28 cellular contexts compared by ENCODE assay signal in genomic region chr4:184833046-184833838, GRCh38. TPM values are rescaled to one million over a fixed set of nuclear protein-coding genes. Genes with fewer than 3 reads are reported as not detected.
A peak's percentile ranks its signal among the peaks of the same experiment; 100 is the strongest.
DNase-seq lines count a peak whose midpoint lies in the region; ATAC-seq, FAIRE-seq and TF ChIP-seq lines count a peak whose summit lies in the region.
"Had no signal": no experiment of that assay in that cellular context is flagged by ENCODE, and none has a peak within 500 bp of the region (broad histone marks: within the 10 kb centered on the region; RNA-seq: fewer than 3 reads in every experiment).

No MANE protein-coding gene starts in this region.

- H3K9me3 Mint-ChIP-seq in CD4-positive, alpha-beta memory T cell, result no peaks in the 10 kb centered on the region
- H3K9me3 Mint-ChIP-seq: activated naive CD4-positive, alpha-beta T cell treated with anti-CD3 and anti-CD28 coated beads, Interleukin-2, amount 10 ng/mL, durations not matched to agents 7 days and 5 days; endodermal cell; neural crest cell had no signal

- H3K27ac Mint-ChIP-seq in CD4-positive, alpha-beta memory T cell, result no peak overlapping the region
- H3K27ac Mint-ChIP-seq: activated naive CD4-positive, alpha-beta T cell treated with anti-CD3 and anti-CD28 coated beads, Interleukin-2, amount 10 ng/mL, durations not matched to agents 7 days and 5 days; endodermal cell had no signal

- no peak overlapping the region for H3K27ac ChIP-seq in H1 (ENCODE audit: low read depth, low read length)
- peak overlapping the region; percentile 42 to 83 (median 56) for H3K27ac ChIP-seq in upper lobe of left lung
- H3K27ac ChIP-seq in CD4-positive, alpha-beta memory T cell (ENCODE audit: low read depth, low read length), result no peak overlapping the region
- H3K27ac ChIP-seq: C4-2B, colonic mucosa, foreskin keratinocyte, heart right ventricle, parathyroid adenoma, SJCRH30 had no signal

- H3K4me3 ChIP-seq in Jurkat, Clone E6-1 (ENCODE audit: low read length), result no peak overlapping the region
- H3K4me3 ChIP-seq in H1 (ENCODE audit: extremely low read depth in 1 of 4, insufficient read depth in 2 of 4, low read depth in 3 of 4, low read length in 4 of 4), result no peak overlapping the region
- H3K4me3 ChIP-seq in upper lobe of left lung, result no peak overlapping the region
- H3K4me3 ChIP-seq in CD4-positive, alpha-beta memory T cell (ENCODE audit: low read length in 2 of 2), result no peak overlapping the region
- H3K4me3 ChIP-seq: colonic mucosa, heart right ventricle, MG63, SJCRH30, smooth muscle cell had no signal

- no peak overlapping the region for H3K4me3 Mint-ChIP-seq in CD4-positive, alpha-beta memory T cell
- H3K4me3 Mint-ChIP-seq: activated naive CD4-positive, alpha-beta T cell treated with anti-CD3 and anti-CD28 coated beads, Interleukin-2, amount 10 ng/mL, durations not matched to agents 7 days and 5 days; endodermal cell; neural crest cell had no signal

- no peaks in the 10 kb centered on the region for H3K36me3 ChIP-seq in H1 (ENCODE audit: control insufficient read depth in 2 of 4, insufficient read depth in 4 of 4, low read length in 3 of 4)
- no peaks in the 10 kb centered on the region for H3K36me3 ChIP-seq in upper lobe of left lung
- H3K36me3 ChIP-seq in CD4-positive, alpha-beta memory T cell (ENCODE audit: insufficient read depth, low read length), result no peaks in the 10 kb centered on the region
- H3K36me3 ChIP-seq: colonic mucosa, heart right ventricle, MG63, SJCRH30 had no signal

- H2AFZ ChIP-seq in H1 (ENCODE audit: low read length), result 0 out of 2 replicates have a peak overlapping the region, but pooled peaks have one; percentile 24
- H2AFZ ChIP-seq: parathyroid adenoma had no signal

- H4K5ac ChIP-seq in H1 (ENCODE audit: insufficient read length, low read depth, low read length), result no peak overlapping the region

- no peak overlapping the region for H3K4ac ChIP-seq in H1 (replicated peaks; ENCODE audit: insufficient read length, low read depth, low read length)

- H2BK12ac ChIP-seq in H1 (ENCODE audit: low read depth, low read length), result no peak overlapping the region

- no peak for FAIRE-seq in H1 (lab: Jason Lieb, UNC)
- FAIRE-seq: bronchial epithelial cell had no signal

- no peak for TF ChIP-seq CTCF in H1 (IDR thresholded peaks at IDR 0.05; ENCODE audit: control extremely low read depth in 1 of 3, insufficient read depth in 1 of 3, low read depth in 1 of 3, low read length in 3 of 3)
- no peak for TF ChIP-seq CTCF in upper lobe of left lung (IDR thresholded peaks at IDR 0.05)

- DNase-seq in Jurkat, Clone E6-1 (ENCODE audit: low read depth, low spot score), result peak; percentile 44
- DNase-seq in NOMO-1 treated with dmso at 0.1 percent for 144 hours (lab: John Stamatoyannopoulos, UW; ENCODE audit: unreplicated experiment), result peak; percentile 70
- no peak for DNase-seq in H1 (ENCODE audit: low read depth in 1 of 2, low spot score in 2 of 2)
- DNase-seq in upper lobe of left lung, result peak in 1 of 2 donors; percentile 89
- no peak for DNase-seq in DMS53 (lab: John Stamatoyannopoulos, UW)
- DNase-seq in CD4-positive, alpha-beta memory T cell, result no peak
- DNase-seq: activated CD4-positive, alpha-beta T cell treated with anti-CD3 and anti-CD28 coated beads, Interleukin-2, amount 50 U/mL, for 4 hours; activated naive CD4-positive, alpha-beta T cell treated with anti-CD3 and anti-CD28 coated beads, Interleukin-2, amount 10 ng/mL, durations not matched to agents 7 days and 5 days; amygdala; Calu3; colonic mucosa; DND-41; endodermal cell; foreskin keratinocyte; heart right ventricle; MG63; NCI-H1694; SJCRH30; substantia nigra; T-helper 1 cell had no signal

- no peak overlapping the region for H2BK20ac ChIP-seq in H1 (ENCODE audit: low read length)

- no peaks in the 10 kb centered on the region for H3K79me2 ChIP-seq in H1 (ENCODE audit: control insufficient read depth in 1 of 2, insufficient read depth in 2 of 2, low read length in 2 of 2)
- H3K79me2 ChIP-seq: parathyroid adenoma had no signal

- no peak overlapping the region for H3K23ac ChIP-seq in H1 (ENCODE audit: insufficient read length)

- no peak overlapping the region for H3K14ac ChIP-seq in H1 (ENCODE audit: insufficient read length)

- no peak overlapping the region for H2AK5ac ChIP-seq in H1 (ENCODE audit: low read depth, low read length)

- peak; percentile 79 to 93 for ATAC-seq in upper lobe of left lung (ENCODE audit: low FRiP score in 2 of 2)
- ATAC-seq in GM21529 (IDR thresholded peaks at IDR 0.05; ENCODE audit: unreplicated experiment), result no peak
- ATAC-seq: esophagus mucosa, foreskin keratinocyte, Panc1 had no signal

- H3K9me3 ChIP-seq in H1 (ENCODE audit: insufficient read depth in 2 of 2, low read depth in 1 of 2, low read length in 1 of 2) (no peaks in the 10 kb centered on the region), upper lobe of left lung (no peaks in the 10 kb centered on the region)
- no peaks in the 10 kb centered on the region for H3K9me3 ChIP-seq in CD4-positive, alpha-beta memory T cell (ENCODE audit: control insufficient read depth in 1 of 2, low read length in 2 of 2)
- H3K9me3 ChIP-seq: colonic mucosa, heart right ventricle, MG63, SJCRH30 had no signal

- H2BK15ac ChIP-seq in H1 (ENCODE audit: low read length), result no peak overlapping the region

- H3K4me1 ChIP-seq in H1 (replicated peaks in 1 of 4; ENCODE audit: control insufficient read depth in 3 of 4, insufficient read depth in 4 of 4, low read length in 3 of 4) (no peaks in the 10 kb centered on the region), upper lobe of left lung (peaks cover 0 to 6% (median 4%) of the 10 kb centered on the region in 4 donors)
- no peaks in the 10 kb centered on the region for H3K4me1 ChIP-seq in CD4-positive, alpha-beta memory T cell (ENCODE audit: insufficient read depth, low read length)
- H3K4me1 ChIP-seq: colonic mucosa, foreskin keratinocyte, parathyroid adenoma, SJCRH30 had no signal

- intact Hi-C loops in CD4-positive, alpha-beta memory T cell (cut with micrococcal nuclease), result no loop called here

- 87% methylated on average over 10 of the region's 10 CpGs; no CpG with 5 or more reads in 1 of the 2 experiments for WGBS in H1 (ENCODE audit: extremely low coverage in 1 of 2, insufficient coverage in 1 of 2, insufficient read length in 1 of 2, insufficient replicate concordance in 2 of 2, low coverage in 1 of 2, low lambda C conversion rate in 2 of 2, missing lambda C conversion rate in 1 of 2), 2 experiments
- 48 to 67% methylated on average over 9 to 10 of the region's 10 CpGs for WGBS in upper lobe of left lung, 2 donors

- H4K8ac ChIP-seq in H1 (ENCODE audit: extremely low read depth, insufficient read depth, low read length), result no peak overlapping the region

- H3K4me1 Mint-ChIP-seq in CD4-positive, alpha-beta memory T cell, result no peaks in the 10 kb centered on the region
- H3K4me1 Mint-ChIP-seq: activated naive CD4-positive, alpha-beta T cell treated with anti-CD3 and anti-CD28 coated beads, Interleukin-2, amount 10 ng/mL, durations not matched to agents 7 days and 5 days; endodermal cell; neural crest cell had no signal

- H3K23me2 ChIP-seq in H1 (ENCODE audit: low read depth, low read length), result no peaks in the 10 kb centered on the region

- no peak overlapping the region for H4K91ac ChIP-seq in H1 (replicated peaks; ENCODE audit: insufficient read length, low read length)

- no peaks in the 10 kb centered on the region for H4K20me1 ChIP-seq in H1 (replicated peaks in 1 of 2; ENCODE audit: control insufficient read depth in 1 of 2, insufficient read depth in 2 of 2, low read length in 2 of 2)

- POLR2A ChIA-PET in H1 (lab: Charles Lee; ENCODE audit: partially characterized antibody), result no interaction called here
- POLR2A ChIA-PET in CD4-positive, alpha-beta memory T cell (lab: Charles Lee; ENCODE audit: partially characterized antibody), result no interaction called here

- CTCF ChIA-PET in H1 (lab: Charles Lee; ENCODE audit: partially characterized antibody), result interaction anchor here (1.0 to 2.0 kb wide), 6 partner anchors 12 to 263 kb away, joined by 3 to 6 read pairs (median 4); no protein-coding TSS in a partner anchor
- CTCF ChIA-PET in CD4-positive, alpha-beta memory T cell (lab: Charles Lee; ENCODE audit: partially characterized antibody), result interaction anchor here (1.0 kb wide), 1 partner anchor 570 kb away, joined by 3 read pairs; no protein-coding TSS in a partner anchor

- no peaks in the 10 kb centered on the region for H3K79me1 ChIP-seq in H1 (ENCODE audit: low read depth, low read length)

- H3K27me3 Mint-ChIP-seq in CD4-positive, alpha-beta memory T cell, result no peaks in the 10 kb centered on the region

- no peak overlapping the region for H3K4me2 ChIP-seq in H1 (ENCODE audit: insufficient read depth in 1 of 2, low read depth in 2 of 2, low read length in 2 of 2)
- H3K4me2 ChIP-seq: smooth muscle cell had no signal

- TF ChIP-seq RAD21 in H1 (IDR thresholded peaks at IDR 0.05 in 1 of 2, conservative IDR thresholded peaks at IDR 0.05 in 1 of 2; ENCODE audit: low read depth in 2 of 2, low read length in 2 of 2), result no peak

- H3K18ac ChIP-seq in H1 (ENCODE audit: extremely low read depth, low read length), result no peak overlapping the region

- H3K27me3 ChIP-seq in H1 (replicated peaks in 1 of 4; ENCODE audit: control insufficient read depth in 3 of 4, extremely low read depth in 1 of 4, insufficient read depth in 3 of 4, low read length in 3 of 4) (no peaks in the 10 kb centered on the region; a peak in 2 of 7 replicates), upper lobe of left lung (no peaks in the 10 kb centered on the region)
- no peaks in the 10 kb centered on the region for H3K27me3 ChIP-seq in CD4-positive, alpha-beta memory T cell (ENCODE audit: insufficient read depth, low read length)
- H3K27me3 ChIP-seq: colonic mucosa, foreskin keratinocyte, heart right ventricle, MG63, SJCRH30 had no signal

- H3K56ac ChIP-seq in H1 (replicated peaks; ENCODE audit: insufficient read length, low read depth, low read length), result no peak overlapping the region

- H3K36me3 Mint-ChIP-seq in CD4-positive, alpha-beta memory T cell, result no peaks in the 10 kb centered on the region
- H3K36me3 Mint-ChIP-seq: activated naive CD4-positive, alpha-beta T cell treated with anti-CD3 and anti-CD28 coated beads, Interleukin-2, amount 10 ng/mL, durations not matched to agents 7 days and 5 days had no signal

- no peak overlapping the region for H2BK120ac ChIP-seq in H1 (replicated peaks; ENCODE audit: low read depth, low read length)

- TF ChIP-seq EP300 in H1 (IDR thresholded peaks at IDR 0.05; ENCODE audit: borderline replicate concordance in 1 of 2, low read depth in 2 of 2, low read length in 2 of 2) (no peak), upper lobe of left lung (IDR thresholded peaks at IDR 0.05) (peak in 2 of 4 donors; percentile 6 to 91)

- no peak overlapping the region for H3K9ac ChIP-seq in H1 (replicated peaks in 1 of 4; ENCODE audit: extremely low read depth in 1 of 4, low read depth in 3 of 4, low read length in 3 of 4)
- H3K9ac ChIP-seq: parathyroid adenoma had no signal

- no peak for TF ChIP-seq POLR2A in H1 (IDR thresholded peaks at IDR 0.05; ENCODE audit: control extremely low read depth in 1 of 2, low read depth in 2 of 2, low read length in 2 of 2)
- no peak for TF ChIP-seq POLR2A in upper lobe of left lung (IDR thresholded peaks at IDR 0.05)

- no peak overlapping the region for H2BK5ac ChIP-seq in H1 (ENCODE audit: low read depth, low read length)

RNA-seq across cellular contexts. Expression of gene ACSL1, which starts 7.5 kb away (rescaled TPM):
- polyA plus RNA-seq in Jurkat, Clone E6-1 (2012; ENCODE audit: insufficient read depth, insufficient read length), result 24.1 TPM
- 6.3 and 8.7 TPM in 2 replicates for total RNA-seq in H1 (2021; fragmentation: NEBNext Ultra II Directional; extraction: Animal tissue kit (Norgen Biotek cat#: 25700))
- polyA plus RNA-seq in H1 (2011; rRNA removed), result 2.3 and 3.0 TPM in 2 replicates
- 3.6 TPM for polyA plus RNA-seq in H1 (2011; cell fraction: cytosol; rRNA removed)
- 3.4 TPM for polyA plus RNA-seq in H1 (2011; cell fraction: nucleus; rRNA removed)
- polyA plus RNA-seq in H1 (2012, experiment 1 of 2), result 3.4 to 5.8 TPM (median 4.4 TPM) in 4 replicates
- 0.39 TPM for polyA plus RNA-seq in H1 (2012, experiment 2 of 2)
- 6.4 TPM for polyA plus RNA-seq in H1 (2013, experiment 1 of 2)
- 7.1 TPM for polyA plus RNA-seq in H1 (2013, experiment 2 of 2)
- polyA minus RNA-seq in H1 (2011; rRNA and poly(A)+ RNA removed), result 8.1 and 8.9 TPM in 2 replicates
- polyA minus RNA-seq in H1 (2011; cell fraction: cytosol; rRNA and poly(A)+ RNA removed), result 8.4 TPM
- 3.7 TPM for polyA minus RNA-seq in H1 (2011; cell fraction: nucleus; rRNA and poly(A)+ RNA removed)
- 100 to 1,000 TPM; 208 to 306 (median 234) TPM for total RNA-seq in upper lobe of left lung
- total RNA-seq in CD4-positive, alpha-beta memory T cell, result 10 to 100 TPM; 11.5 to 12.9 TPM
- polyA plus RNA-seq in CD4-positive, alpha-beta memory T cell, result 1 to 10 TPM; 4.0 to 6.8 TPM

Comparison
In these comparisons a context has a peak if more than half of its experiments do, and no peak if none do; other contexts are left out.
1. DNase-seq: peak in Jurkat, Clone E6-1 (single experiment) and NOMO-1 treated with dmso at 0.1 percent for 144 hours (single experiment); none in H1 (0 of 2), DMS53 (single experiment) and CD4-positive, alpha-beta memory T cell (0 of 5).
2. H3K27ac ChIP-seq: peak in upper lobe of left lung (4 of 4); none in H1 (single experiment) and CD4-positive, alpha-beta memory T cell (single experiment).
3. RNA of gene ACSL1, which starts 7.5 kb away (total RNA-seq): 208 to 306 TPM in upper lobe of left lung; 11.5 to 12.9 TPM in CD4-positive, alpha-beta memory T cell and 6.3 to 8.7 TPM in H1; every median in the first group is over 10 times any median in the second.